ENCODE assay signal across 1 cellular context in the genomic region with DNA sequence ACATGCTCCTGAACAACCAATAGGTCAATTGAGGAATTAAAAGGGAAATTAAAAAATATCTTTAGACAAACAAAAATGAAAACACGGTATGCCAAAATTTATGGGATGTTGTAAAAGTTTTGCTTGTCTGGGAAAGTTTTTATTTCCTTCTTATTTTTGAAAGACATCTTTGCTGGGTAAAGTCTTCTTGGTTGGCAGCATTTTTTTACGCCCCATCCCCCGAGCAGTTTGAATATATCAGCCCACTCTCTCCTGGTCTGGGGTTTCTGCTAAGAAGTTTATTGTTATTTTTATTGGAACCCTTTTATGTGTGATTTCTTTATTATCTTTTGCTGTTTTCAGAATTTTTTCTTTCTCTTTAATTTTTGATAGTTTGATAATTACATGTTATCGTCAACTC.
TF ChIP-seq lines count a peak whose summit lies in the region.

No MANE protein-coding gene starts in this region.

TF ChIP-seq in HepG2, 621 proteins besides CTCF, POLR2A, EP300 and RAD21:
- TF ChIP-seq, protein P1, sequence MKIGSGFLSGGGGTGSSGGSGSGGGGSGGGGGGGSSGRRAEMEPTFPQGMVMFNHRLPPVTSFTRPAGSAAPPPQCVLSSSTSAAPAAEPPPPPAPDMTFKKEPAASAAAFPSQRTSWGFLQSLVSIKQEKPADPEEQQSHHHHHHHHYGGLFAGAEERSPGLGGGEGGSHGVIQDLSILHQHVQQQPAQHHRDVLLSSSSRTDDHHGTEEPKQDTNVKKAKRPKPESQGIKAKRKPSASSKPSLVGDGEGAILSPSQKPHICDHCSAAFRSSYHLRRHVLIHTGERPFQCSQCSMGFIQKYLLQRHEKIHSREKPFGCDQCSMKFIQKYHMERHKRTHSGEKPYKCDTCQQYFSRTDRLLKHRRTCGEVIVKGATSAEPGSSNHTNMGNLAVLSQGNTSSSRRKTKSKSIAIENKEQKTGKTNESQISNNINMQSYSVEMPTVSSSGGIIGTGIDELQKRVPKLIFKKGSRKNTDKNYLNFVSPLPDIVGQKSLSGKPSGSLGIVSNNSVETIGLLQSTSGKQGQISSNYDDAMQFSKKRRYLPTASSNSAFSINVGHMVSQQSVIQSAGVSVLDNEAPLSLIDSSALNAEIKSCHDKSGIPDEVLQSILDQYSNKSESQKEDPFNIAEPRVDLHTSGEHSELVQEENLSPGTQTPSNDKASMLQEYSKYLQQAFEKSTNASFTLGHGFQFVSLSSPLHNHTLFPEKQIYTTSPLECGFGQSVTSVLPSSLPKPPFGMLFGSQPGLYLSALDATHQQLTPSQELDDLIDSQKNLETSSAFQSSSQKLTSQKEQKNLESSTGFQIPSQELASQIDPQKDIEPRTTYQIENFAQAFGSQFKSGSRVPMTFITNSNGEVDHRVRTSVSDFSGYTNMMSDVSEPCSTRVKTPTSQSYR (CRISPR knock-in tag; IDR thresholded peaks at IDR 0.05; ENCODE audit: borderline replicate concordance): peak; percentile 27; the same call in 1 of the 2 replicates
- TF ChIP-seq MBD4 (IDR thresholded peaks at IDR 0.05; ENCODE audit: borderline replicate concordance, low read length): no peak
